Comparison of ENCODE assay signal across 1 cellular context in genomic region chr21:45991606-45992301, GRCh38.
A peak's percentile ranks its signal among the peaks of the same experiment; 100 is the strongest.
TF ChIP-seq lines count a peak whose summit lies in the region.

No MANE protein-coding gene starts in this region.

TF ChIP-seq in HEK293, 187 proteins besides CTCF, POLR2A, EP300 and RAD21 (continued from another document):
- TF ChIP-seq ELK4 (IDR thresholded peaks at IDR 0.05; ENCODE audit: borderline replicate concordance, low read depth, low read length) (no peak), EGR2 (tag by site-specific recombination; IDR thresholded peaks at IDR 0.05; ENCODE audit: low read depth) (no peak), GLIS1 (tag by site-specific recombination; IDR thresholded peaks at IDR 0.05) (peak; percentile 46; the same call in 1 of the 2 replicates)
